14 cellular contexts compared by ENCODE assay signal in genomic region chr4:173214661-173215060, GRCh38. TPM values are rescaled to one million over a fixed set of nuclear protein-coding genes. Genes with fewer than 3 reads are reported as not detected.
DNase-seq lines count a peak whose midpoint lies in the region; ATAC-seq and TF ChIP-seq lines count a peak whose summit lies in the region.
"Had no signal": no experiment of that assay in that cellular context is flagged by ENCODE, and none has a peak within 500 bp of the region (broad histone marks: within the 10 kb centered on the region; RNA-seq: fewer than 3 reads in every experiment).

No MANE protein-coding gene starts in this region.

- H3K4me3 ChIP-seq in Panc1 (ENCODE audit: low read depth in 2 of 2, low read length in 2 of 2), result no peak overlapping the region
- no peak overlapping the region for H3K4me3 ChIP-seq in retinal pigment epithelial cell (ENCODE audit: low read length)
- H3K4me3 ChIP-seq: mucosa of descending colon had no signal

- no peak overlapping the region for H3K4me3 Mint-ChIP-seq in endothelial cell (ENCODE audit: unreplicated experiment)
- no peak overlapping the region for H3K4me3 Mint-ChIP-seq in immature natural killer cell
- H3K4me3 Mint-ChIP-seq: activated CD4-positive, alpha-beta T cell treated with anti-CD3 and anti-CD28 coated beads, Interleukin-2, amount 10 ng/mL, durations not matched to agents 7 days and 5 days; CD4-positive, alpha-beta memory T cell; T-cell had no signal

- no peaks in the 10 kb centered on the region for H3K27me3 ChIP-seq in Panc1 (ENCODE audit: control insufficient read depth, insufficient read depth, low read length)

- no peaks in the 10 kb centered on the region; the same call in 1 of the 2 replicates for H3K36me3 ChIP-seq in Panc1 (ENCODE audit: control insufficient read depth, insufficient read depth, low read length)

- CTCF ChIA-PET in Panc1 (lab: Charles Lee), result no interaction called here

- no peaks in the 10 kb centered on the region for H3K27me3 Mint-ChIP-seq in endothelial cell (ENCODE audit: unreplicated experiment)
- peaks cover 0 to 2% (median 0%) of the 10 kb centered on the region in 3 donors for H3K27me3 Mint-ChIP-seq in immature natural killer cell (ENCODE audit: low read depth in 3 of 3)
- H3K27me3 Mint-ChIP-seq: activated CD4-positive, alpha-beta T cell treated with anti-CD3 and anti-CD28 coated beads, Interleukin-2, amount 10 ng/mL, durations not matched to agents 7 days and 5 days; CD4-positive, alpha-beta memory T cell; T-cell had no signal

- H3K4me1 Mint-ChIP-seq in endothelial cell (ENCODE audit: unreplicated experiment) (peaks cover 36% of the 10 kb centered on the region), immature natural killer cell (peaks cover 11 to 32% of the 10 kb centered on the region in 2 donors)

- H3K9me3 ChIP-seq in Panc1 (ENCODE audit: control insufficient read depth, insufficient read depth, low read depth, low read length), result no peaks in the 10 kb centered on the region
- H3K9me3 ChIP-seq: mucosa of descending colon had no signal

- TSS peak; percentile 5 for BruUV-seq in Panc1 (replicated peaks; lab: Mats Ljungman, UMichigan)

- peak; percentile 87 for DNase-seq in H4 (ENCODE audit: low spot score)
- no peak for DNase-seq in Panc1 (ENCODE audit: low read depth, low spot score)
- DNase-seq in endothelial cell (ENCODE audit: low spot score), result no peak
- peak; percentile 85 for DNase-seq in retinal pigment epithelial cell (ENCODE audit: low read depth)
- no peak for DNase-seq in nucleus accumbens (lab: John Stamatoyannopoulos, UW)
- no peak for DNase-seq in retina
- no peak for DNase-seq in immature natural killer cell
- DNase-seq: activated CD4-positive, alpha-beta T cell treated with anti-CD3 and anti-CD28 coated beads, Interleukin-2, amount 10 ng/mL, durations not matched to agents 7 days and 5 days; CD4-positive, alpha-beta memory T cell; mucosa of descending colon; MV-4-11; NK-92 treated with Interleukin-12 subunit alpha and Interleukin-12 subunit beta, amount 100 ng/mL, for 24 hours; T-cell had no signal

- H3K9me3 Mint-ChIP-seq in endothelial cell (ENCODE audit: unreplicated experiment) (no peaks in the 10 kb centered on the region), immature natural killer cell (no peaks in the 10 kb centered on the region)
- H3K9me3 Mint-ChIP-seq: activated CD4-positive, alpha-beta T cell treated with anti-CD3 and anti-CD28 coated beads, Interleukin-2, amount 10 ng/mL, durations not matched to agents 7 days and 5 days; CD4-positive, alpha-beta memory T cell; T-cell had no signal

- intact Hi-C loops in Panc1 (cut with micrococcal nuclease; ENCODE audit: unreplicated experiment), result loop anchor here (5.0 kb wide), 2 partner anchors 38 to 42 kb away; no protein-coding TSS in a partner anchor

- H3K4me1 ChIP-seq in Panc1 (ENCODE audit: control insufficient read depth, insufficient read depth, low read length), result peaks cover 74% of the 10 kb centered on the region

- in situ Hi-C loops in Panc1 (cut with HindIII; ENCODE audit: low pct_unique_long_range_greater_than_20kb, low sequenced_read_pairs), result no loop called here

- POLR2A ChIA-PET in Panc1 (lab: Charles Lee), result interaction anchor here (0.5 to 0.9 kb wide), 2 partner anchors 30 to 40 kb away, joined by 3 to 6 read pairs; no protein-coding TSS in a partner anchor

- H3K27ac Mint-ChIP-seq in endothelial cell (ENCODE audit: unreplicated experiment), result peak overlapping the region; percentile 15
- H3K27ac Mint-ChIP-seq in immature natural killer cell, result peak overlapping the region in 1 of 6 donors; percentile 37
- H3K27ac Mint-ChIP-seq: activated CD4-positive, alpha-beta T cell treated with anti-CD3 and anti-CD28 coated beads, Interleukin-2, amount 10 ng/mL, durations not matched to agents 7 days and 5 days; T-cell had no signal

- no peak for ATAC-seq in Panc1
- ATAC-seq: mucosa of descending colon, T-cell had no signal

- H3K27ac ChIP-seq in Panc1 (ENCODE audit: low read length), result peak overlapping the region; percentile 100
- H3K27ac ChIP-seq: epithelial cell of prostate had no signal

- H3K36me3 Mint-ChIP-seq in endothelial cell (ENCODE audit: low read depth, unreplicated experiment), result peaks cover 4% of the 10 kb centered on the region
- peaks cover 0 to 2% (median 0%) of the 10 kb centered on the region in 3 donors for H3K36me3 Mint-ChIP-seq in immature natural killer cell

- TF ChIP-seq CTCF in Panc1 (IDR thresholded peaks at IDR 0.05) (no peak), endothelial cell (IDR thresholded peaks at IDR 0.05; ENCODE audit: unreplicated experiment) (no peak), retinal pigment epithelial cell (conservative IDR thresholded peaks at IDR 0.05; ENCODE audit: low read depth, low read length) (no peak)

RNA-seq across cellular contexts. Expression of gene GALNT7, which starts 46.0 kb away (rescaled TPM):
- total RNA-seq in H4 (2014; rRNA removed; shearing (Covaris generic)), result 56.7 and 57.1 TPM in 2 replicates
- total RNA-seq in Panc1 (2021; ENCODE audit: unreplicated experiment) (156 TPM), endothelial cell (ENCODE audit: unreplicated experiment) (80.9 TPM)
- 83.0 TPM for polyA plus RNA-seq in Panc1 (2012; ENCODE audit: insufficient read length)
- 1 to 10 TPM; 6.8 to 9.9 (median 6.9) TPM for polyA plus RNA-seq in immature natural killer cell

Comparison
In these comparisons a context has a peak if more than half of its experiments do, and no peak if none do; other contexts are left out.
1. DNase-seq: peak in H4 (single experiment) and retinal pigment epithelial cell (single experiment); none in Panc1 (single experiment), endothelial cell (single experiment), nucleus accumbens (0 of 56), retina (single experiment) and immature natural killer cell (0 of 3).